Comparison of ENCODE assay signal across 1 cellular context in genomic region chr11:121551463-121551862, GRCh38.
TF ChIP-seq lines count a peak whose summit lies in the region.

No MANE protein-coding gene starts in this region.

TF ChIP-seq in HEK293T, 16 proteins besides CTCF, POLR2A, EP300 and RAD21 (continued from another document):
- TF ChIP-seq, protein P1, sequence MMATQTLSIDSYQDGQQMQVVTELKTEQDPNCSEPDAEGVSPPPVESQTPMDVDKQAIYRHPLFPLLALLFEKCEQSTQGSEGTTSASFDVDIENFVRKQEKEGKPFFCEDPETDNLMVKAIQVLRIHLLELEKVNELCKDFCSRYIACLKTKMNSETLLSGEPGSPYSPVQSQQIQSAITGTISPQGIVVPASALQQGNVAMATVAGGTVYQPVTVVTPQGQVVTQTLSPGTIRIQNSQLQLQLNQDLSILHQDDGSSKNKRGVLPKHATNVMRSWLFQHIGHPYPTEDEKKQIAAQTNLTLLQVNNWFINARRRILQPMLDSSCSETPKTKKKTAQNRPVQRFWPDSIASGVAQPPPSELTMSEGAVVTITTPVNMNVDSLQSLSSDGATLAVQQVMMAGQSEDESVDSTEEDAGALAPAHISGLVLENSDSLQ (IDR thresholded peaks at IDR 0.05): no peak
- TF ChIP-seq ELF4 (IDR thresholded peaks at IDR 0.05) (no peak), SUZ12 (IDR thresholded peaks at IDR 0.05) (no peak), LEF1 (IDR thresholded peaks at IDR 0.05; ENCODE audit: borderline replicate concordance) (no peak)
